Comparison of ENCODE assay signal across 14 cellular contexts in the genomic region with DNA sequence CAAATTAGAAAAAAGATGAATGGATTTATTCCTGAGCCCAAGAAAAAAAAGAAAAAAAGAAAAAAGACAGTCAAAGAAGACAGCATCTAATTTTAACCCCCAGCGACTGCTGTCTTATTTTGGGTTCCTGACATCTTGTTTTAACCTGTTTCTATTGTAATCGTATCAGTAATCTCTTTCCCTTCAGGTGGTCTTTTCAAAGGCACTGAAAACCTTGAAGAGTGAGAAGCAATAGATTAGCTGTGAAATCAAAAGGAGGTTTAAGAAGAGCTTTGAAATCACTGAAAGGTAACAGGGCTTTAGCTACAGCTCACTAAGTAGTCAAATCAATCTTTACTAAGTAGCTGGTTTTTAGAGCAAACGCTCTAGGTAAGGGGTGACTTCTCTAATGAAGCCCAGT. TPM values are rescaled to one million over a fixed set of nuclear protein-coding genes. Genes with fewer than 3 reads are reported as not detected.
DNase-seq lines count a peak whose midpoint lies in the region; ATAC-seq lines count a peak whose summit lies in the region.
"Had no signal": no experiment of that assay in that cellular context is flagged by ENCODE, and none has a peak within 500 bp of the region (broad histone marks: within the 10 kb centered on the region; RNA-seq: fewer than 3 reads in every experiment).

No MANE protein-coding gene starts in this region.

- H2BK15ac ChIP-seq in neuronal stem cell (ENCODE audit: low read length): no peak overlapping the region

- H3K27ac ChIP-seq in neuronal stem cell (replicated peaks; ENCODE audit: low read length): no peak overlapping the region

- no peaks in the 10 kb centered on the region for H3K4me1 ChIP-seq in endocrine pancreas (ENCODE audit: control insufficient read depth, insufficient read depth, low read length)
- H3K4me1 ChIP-seq in neuronal stem cell (ENCODE audit: control insufficient read depth in 2 of 2, insufficient read depth in 1 of 2, low read depth in 1 of 2, low read length in 2 of 2): peaks cover 0 to 13% of the 10 kb centered on the region in 2 donors

- no CpG with 5 or more reads among the region's 3 CpGs for WGBS in neuronal stem cell (ENCODE audit: extremely low coverage in 2 of 2, insufficient read length in 2 of 2, insufficient replicate concordance in 1 of 2), 2 donors

- H3K36me3 ChIP-seq in endocrine pancreas (ENCODE audit: control insufficient read depth, insufficient read depth, low read length): no peaks in the 10 kb centered on the region
- no peaks in the 10 kb centered on the region for H3K36me3 ChIP-seq in neuronal stem cell (replicated peaks in 1 of 2; ENCODE audit: control insufficient read depth in 2 of 2, insufficient read depth in 2 of 2, low read length in 2 of 2)

- H3K23ac ChIP-seq in neuronal stem cell (ENCODE audit: low read depth, low read length, poor library complexity): no peak overlapping the region

- H2BK120ac ChIP-seq in neuronal stem cell (ENCODE audit: low read depth, low read length): no peak overlapping the region

- no peak overlapping the region for H3K14ac ChIP-seq in neuronal stem cell (ENCODE audit: low read length)

- no peak overlapping the region for H3K18ac ChIP-seq in neuronal stem cell (ENCODE audit: low read length)

- H4K91ac ChIP-seq in neuronal stem cell (ENCODE audit: low read depth, low read length, poor library complexity): no peak overlapping the region

- no peak overlapping the region for H3K4ac ChIP-seq in neuronal stem cell (ENCODE audit: low read length)

- DNase-seq in ELF-1 (ENCODE audit: low read depth, low spot score) (peak; percentile 36), NCI-H82 (lab: John Stamatoyannopoulos, UW) (peak; percentile 47), neuronal stem cell (ENCODE audit: low spot score) (peak; percentile 27)
- DNase-seq: ACHN; C1 segment of cervical spinal cord; Calu3; CD4-positive, alpha-beta T cell; DMS79; HCEC 1CT; KG1 had no signal

- H3K4me2 ChIP-seq in neuronal stem cell (ENCODE audit: insufficient read depth, low read length, poor library complexity, severe bottlenecking): no peak overlapping the region

- H4K8ac ChIP-seq in neuronal stem cell (ENCODE audit: low read depth, low read length): no peak overlapping the region

- no peak overlapping the region for H2BK12ac ChIP-seq in neuronal stem cell (ENCODE audit: low read length)

- ATAC-seq in GM18861 (IDR thresholded peaks at IDR 0.05; ENCODE audit: unreplicated experiment) (no peak), HG02884 (IDR thresholded peaks at IDR 0.05; ENCODE audit: unreplicated experiment) (no peak), HG03457 (IDR thresholded peaks at IDR 0.05; ENCODE audit: unreplicated experiment) (no peak)

- H3K79me1 ChIP-seq in neuronal stem cell (ENCODE audit: low read depth, low read length): no peaks in the 10 kb centered on the region

- H3K9ac ChIP-seq in endocrine pancreas (ENCODE audit: control insufficient read depth, insufficient read depth, low read length) (no peak overlapping the region), neuronal stem cell (ENCODE audit: low read depth, low read length, poor library complexity) (no peak overlapping the region)

- no peak overlapping the region for H2AFZ ChIP-seq in neuronal stem cell (ENCODE audit: low read length)

- H3K9me3 ChIP-seq in endocrine pancreas (ENCODE audit: control insufficient read depth, low read length) (no peaks in the 10 kb centered on the region), neuronal stem cell (replicated peaks in 1 of 2; ENCODE audit: control insufficient read depth in 2 of 2, insufficient read depth in 1 of 2, low read depth in 1 of 2, low read length in 2 of 2) (no peaks in the 10 kb centered on the region)

- H3K27me3 ChIP-seq in endocrine pancreas (ENCODE audit: control insufficient read depth, insufficient read depth, low read length): no peaks in the 10 kb centered on the region
- H3K27me3 ChIP-seq in neuronal stem cell (ENCODE audit: control insufficient read depth in 3 of 3, insufficient read depth in 3 of 3, low read depth in 1 of 3, low read length in 3 of 3): no peaks in the 10 kb centered on the region

- peak overlapping the region; percentile 31 for H3K4me3 ChIP-seq in endocrine pancreas (ENCODE audit: control insufficient read depth, insufficient read depth, low read length)
- no peak overlapping the region for H3K4me3 ChIP-seq in neuronal stem cell (ENCODE audit: low read length in 2 of 2)

- no peak overlapping the region for H2AK5ac ChIP-seq in neuronal stem cell (ENCODE audit: low read depth, low read length)

- H2BK5ac ChIP-seq in neuronal stem cell (ENCODE audit: low read length): no peak overlapping the region

RNA-seq across cellular contexts. Expression of a gene that starts 5.4 kb away (rescaled TPM):
- 1.3 TPM for polyA plus RNA-seq in neuronal stem cell (2013, experiment 1 of 2)
- 1.2 TPM for polyA plus RNA-seq in neuronal stem cell (2013, experiment 2 of 2)
